Comparison of ENCODE assay signal across 9 cellular contexts in the genomic region with DNA sequence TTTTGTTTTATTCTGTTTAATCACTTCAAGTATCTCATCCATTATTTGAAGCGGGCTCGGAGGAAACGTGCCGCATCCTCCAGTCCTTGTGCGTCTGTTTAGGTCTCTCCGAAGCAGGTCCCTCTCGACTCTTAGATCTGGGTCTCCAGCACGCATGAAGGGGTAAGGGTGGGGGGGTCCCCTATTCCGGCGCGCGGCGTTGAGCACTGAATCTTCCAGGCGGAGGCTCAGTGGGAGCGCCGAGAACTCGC. TPM values are rescaled to one million over a fixed set of nuclear protein-coding genes. Genes with fewer than 3 reads are reported as not detected.
DNase-seq lines count a peak whose midpoint lies in the region; ATAC-seq and TF ChIP-seq lines count a peak whose summit lies in the region.
"Had no signal": no experiment of that assay in that cellular context is flagged by ENCODE, and none has a peak within 500 bp of the region (broad histone marks: within the 10 kb centered on the region; RNA-seq: fewer than 3 reads in every experiment).

No MANE protein-coding gene starts in this region.

- intact Hi-C loops in right cardiac atrium (cut with DNase I) = no loop called here

- H3K27ac ChIP-seq in WERI-Rb-1 (peak overlapping the region; percentile 69), right cardiac atrium (ENCODE audit: low read length) (no peak overlapping the region), Karpas-422 (ENCODE audit: low read length) (no peak overlapping the region)

- peak overlapping the region; percentile 16 for H3K4me3 ChIP-seq in GM12865 (ENCODE audit: low read depth, low read length)
- peak overlapping the region; percentile 75 for H3K4me3 ChIP-seq in WERI-Rb-1 (ENCODE audit: low read depth, low read length)
- H3K4me3 ChIP-seq in right cardiac atrium (ENCODE audit: low read length) = peak overlapping the region; percentile 12
- H3K4me3 ChIP-seq in skeletal muscle satellite cell (ENCODE audit: low read length) = peak overlapping the region; percentile 67
- H3K4me3 ChIP-seq in Karpas-422 (ENCODE audit: low read length) = no peak overlapping the region
- H3K4me3 ChIP-seq: K562 had no signal

- no peaks in the 10 kb centered on the region for H4K20me1 ChIP-seq in Karpas-422 (ENCODE audit: insufficient read depth, low read depth, low read length)

- H3K4me2 ChIP-seq in skeletal muscle satellite cell (ENCODE audit: low read length) (peak overlapping the region; percentile 97), Karpas-422 (ENCODE audit: low read depth, low read length, poor library complexity, severe bottlenecking) (no peak overlapping the region)

- H3K36me3 ChIP-seq in WERI-Rb-1 = peaks cover 3% of the 10 kb centered on the region; the same call in 1 of the 2 replicates
- no peaks in the 10 kb centered on the region for H3K36me3 ChIP-seq in skeletal muscle satellite cell (ENCODE audit: insufficient read depth, low read length)
- H3K36me3 ChIP-seq in Karpas-422 (ENCODE audit: insufficient read depth, low read length) = no peaks in the 10 kb centered on the region

- H3K79me2 ChIP-seq in Karpas-422 (ENCODE audit: low read length) = no peaks in the 10 kb centered on the region

- ATAC-seq in right cardiac atrium (no peak), HG03342 (IDR thresholded peaks at IDR 0.05; ENCODE audit: unreplicated experiment) (no peak), GM21723 (IDR thresholded peaks at IDR 0.05; ENCODE audit: unreplicated experiment) (no peak)
- ATAC-seq: K562 had no signal

- WGBS in right cardiac atrium = under 1% methylated on average over 17 of the region's 17 CpGs

- H3K9ac ChIP-seq in skeletal muscle satellite cell (ENCODE audit: low read depth, low read length) (no peak overlapping the region), Karpas-422 (ENCODE audit: low read length) (no peak overlapping the region)

- TF ChIP-seq CTCF in GM12865 (IDR thresholded peaks at IDR 0.05; ENCODE audit: insufficient read depth, low read depth, low read length, missing control alignments) (no peak), WERI-Rb-1 (IDR thresholded peaks at IDR 0.05; ENCODE audit: low read depth, low read length) (no peak)

- H2AFZ ChIP-seq in Karpas-422 (ENCODE audit: low read length) = no peak overlapping the region

- H3K4me1 ChIP-seq in right cardiac atrium (ENCODE audit: control insufficient read depth, insufficient read depth, low read length) = no peaks in the 10 kb centered on the region
- H3K4me1 ChIP-seq in skeletal muscle satellite cell (ENCODE audit: control insufficient read depth, insufficient read depth, low read length) = peaks cover 14% of the 10 kb centered on the region
- H3K4me1 ChIP-seq in Karpas-422 (ENCODE audit: low read length) = no peaks in the 10 kb centered on the region

- H3K27me3 ChIP-seq in WERI-Rb-1 (ENCODE audit: insufficient read depth, low read depth, severe bottlenecking) = no peaks in the 10 kb centered on the region
- H3K27me3 ChIP-seq in right cardiac atrium (ENCODE audit: control insufficient read depth, insufficient read depth) = no peaks in the 10 kb centered on the region
- H3K27me3 ChIP-seq in skeletal muscle satellite cell (ENCODE audit: control insufficient read depth, insufficient read depth, low read length) = peaks cover 42% of the 10 kb centered on the region
- H3K27me3 ChIP-seq in Karpas-422 (ENCODE audit: low read length) = no peaks in the 10 kb centered on the region

- DNase-seq in GM12865 (ENCODE audit: low read depth) = no peak
- no peak for DNase-seq in WERI-Rb-1
- no peak for DNase-seq in right cardiac atrium
- DNase-seq in nucleus accumbens (lab: John Stamatoyannopoulos, UW) = no peak
- no peak for DNase-seq in Karpas-422

- H3K9me3 ChIP-seq in WERI-Rb-1 (ENCODE audit: severe bottlenecking) = peaks cover 12% of the 10 kb centered on the region
- H3K9me3 ChIP-seq in right cardiac atrium (ENCODE audit: control insufficient read depth, low read length) = no peaks in the 10 kb centered on the region
- no peaks in the 10 kb centered on the region for H3K9me3 ChIP-seq in skeletal muscle satellite cell (replicated peaks; ENCODE audit: low read length)
- H3K9me3 ChIP-seq in Karpas-422 (ENCODE audit: low read length) = no peaks in the 10 kb centered on the region

- H3K9me2 ChIP-seq in Karpas-422 (replicated peaks; ENCODE audit: insufficient read depth, low read length) = no peaks in the 10 kb centered on the region

RNA-seq across cellular contexts. Expression of a gene that starts 0.3 kb away (rescaled TPM):
- under 1 TPM in 2 of 4 donors, not detected in 2; 0.14 to 0.68 TPM for total RNA-seq in right cardiac atrium
- 0.29 TPM for polyA plus RNA-seq in right cardiac atrium
- not detected in 2 replicates for total RNA-seq in skeletal muscle satellite cell (2012; rRNA removed)
- total RNA-seq in Karpas-422 (2014; rRNA removed; shearing (Covaris generic); ENCODE audit: low replicate concordance) = not detected in 2 replicates
- total RNA-seq: K562 had no signal
- polyA plus RNA-seq: K562 had no signal
